2 cellular contexts compared by ENCODE assay signal in genomic region chr11:34613015-34613414, GRCh38.
TF ChIP-seq lines count a peak whose summit lies in the region.

No MANE protein-coding gene starts in this region.

TF ChIP-seq in A549, 52 proteins besides CTCF, POLR2A, EP300 and RAD21:
- TF ChIP-seq FOSB (CRISPR knock-in tag; IDR thresholded peaks at IDR 0.05) (no peak), BHLHE40 (IDR thresholded peaks at IDR 0.05; ENCODE audit: low read depth, low read length) (no peak), HEYL (CRISPR knock-in tag; IDR thresholded peaks at IDR 0.05) (no peak), JUN (IDR thresholded peaks at IDR 0.05) (no peak), NR3C1 (IDR thresholded peaks at IDR 0.05) (no peak), ZSCAN20 (CRISPR knock-in tag; IDR thresholded peaks at IDR 0.05) (no peak), FOSL2 (IDR thresholded peaks at IDR 0.05) (no peak), FOSL2 (CRISPR knock-in tag; IDR thresholded peaks at IDR 0.05) (no peak), CHD2 (IDR thresholded peaks at IDR 0.05; ENCODE audit: low read length, partially characterized antibody) (no peak), HOXB5 (CRISPR knock-in tag; IDR thresholded peaks at IDR 0.05) (no peak), KDM1A (IDR thresholded peaks at IDR 0.05; ENCODE audit: low read depth) (no peak), JUNB (IDR thresholded peaks at IDR 0.05) (no peak)
- TF ChIP-seq, protein P1, sequence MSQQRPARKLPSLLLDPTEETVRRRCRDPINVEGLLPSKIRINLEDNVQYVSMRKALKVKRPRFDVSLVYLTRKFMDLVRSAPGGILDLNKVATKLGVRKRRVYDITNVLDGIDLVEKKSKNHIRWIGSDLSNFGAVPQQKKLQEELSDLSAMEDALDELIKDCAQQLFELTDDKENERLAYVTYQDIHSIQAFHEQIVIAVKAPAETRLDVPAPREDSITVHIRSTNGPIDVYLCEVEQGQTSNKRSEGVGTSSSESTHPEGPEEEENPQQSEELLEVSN (IDR thresholded peaks at IDR 0.05; ENCODE audit: borderline replicate concordance, low read depth), result no peak
- TF ChIP-seq, protein P2, sequence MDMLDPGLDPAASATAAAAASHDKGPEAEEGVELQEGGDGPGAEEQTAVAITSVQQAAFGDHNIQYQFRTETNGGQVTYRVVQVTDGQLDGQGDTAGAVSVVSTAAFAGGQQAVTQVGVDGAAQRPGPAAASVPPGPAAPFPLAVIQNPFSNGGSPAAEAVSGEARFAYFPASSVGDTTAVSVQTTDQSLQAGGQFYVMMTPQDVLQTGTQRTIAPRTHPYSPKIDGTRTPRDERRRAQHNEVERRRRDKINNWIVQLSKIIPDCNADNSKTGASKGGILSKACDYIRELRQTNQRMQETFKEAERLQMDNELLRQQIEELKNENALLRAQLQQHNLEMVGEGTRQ (IDR thresholded peaks at IDR 0.05), result no peak
- TF ChIP-seq, protein P3, sequence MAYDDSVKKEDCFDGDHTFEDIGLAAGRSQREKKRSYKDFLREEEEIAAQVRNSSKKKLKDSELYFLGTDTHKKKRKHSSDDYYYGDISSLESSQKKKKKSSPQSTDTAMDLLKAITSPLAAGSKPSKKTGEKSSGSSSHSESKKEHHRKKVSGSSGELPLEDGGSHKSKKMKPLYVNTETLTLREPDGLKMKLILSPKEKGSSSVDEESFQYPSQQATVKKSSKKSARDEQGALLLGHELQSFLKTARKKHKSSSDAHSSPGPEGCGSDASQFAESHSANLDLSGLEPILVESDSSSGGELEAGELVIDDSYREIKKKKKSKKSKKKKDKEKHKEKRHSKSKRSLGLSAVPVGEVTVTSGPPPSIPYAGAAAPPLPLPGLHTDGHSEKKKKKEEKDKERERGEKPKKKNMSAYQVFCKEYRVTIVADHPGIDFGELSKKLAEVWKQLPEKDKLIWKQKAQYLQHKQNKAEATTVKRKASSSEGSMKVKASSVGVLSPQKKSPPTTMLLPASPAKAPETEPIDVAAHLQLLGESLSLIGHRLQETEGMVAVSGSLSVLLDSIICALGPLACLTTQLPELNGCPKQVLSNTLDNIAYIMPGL (CRISPR knock-in tag; IDR thresholded peaks at IDR 0.05; ENCODE audit: borderline replicate concordance), result no peak
- TF ChIP-seq, protein P4, sequence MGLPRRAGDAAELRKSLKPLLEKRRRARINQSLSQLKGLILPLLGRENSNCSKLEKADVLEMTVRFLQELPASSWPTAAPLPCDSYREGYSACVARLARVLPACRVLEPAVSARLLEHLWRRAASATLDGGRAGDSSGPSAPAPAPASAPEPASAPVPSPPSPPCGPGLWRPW (IDR thresholded peaks at IDR 0.05), result no peak

TF ChIP-seq in GM12878, 131 proteins besides CTCF, POLR2A, EP300 and RAD21:
- TF ChIP-seq MYB (IDR thresholded peaks at IDR 0.05; ENCODE audit: borderline replicate concordance, low read depth, low read length) (no peak), MYC (IDR thresholded peaks at IDR 0.05; ENCODE audit: insufficient read depth, insufficient read length, insufficient replicate concordance, low read length, severe bottlenecking) (no peak), NFIC (IDR thresholded peaks at IDR 0.05; ENCODE audit: low read depth, low read length) (no peak), TAF1 (IDR thresholded peaks at IDR 0.05; ENCODE audit: borderline replicate concordance, low read depth, low read length) (no peak), RELA (IDR thresholded peaks at IDR 0.05; ENCODE audit: borderline replicate concordance, partially characterized antibody) (no peak), POLR2AphosphoS2 (IDR thresholded peaks at IDR 0.05; ENCODE audit: low read depth, low read length) (no peak), PAX8 (IDR thresholded peaks at IDR 0.05) (no peak), ASH2L (IDR thresholded peaks at IDR 0.05; ENCODE audit: borderline replicate concordance, low read depth) (no peak), BHLHE40 (IDR thresholded peaks at IDR 0.05; ENCODE audit: borderline replicate concordance in 1 of 2, low read depth in 2 of 2, low read length in 1 of 2) (no peak), HDGF (IDR thresholded peaks at IDR 0.05) (no peak), ZNF622 (IDR thresholded peaks at IDR 0.05) (no peak), TARDBP (IDR thresholded peaks at IDR 0.05; ENCODE audit: borderline replicate concordance) (no peak), REST (IDR thresholded peaks at IDR 0.05; ENCODE audit: low read depth, low read length) (no peak)
- TF ChIP-seq, protein P5, sequence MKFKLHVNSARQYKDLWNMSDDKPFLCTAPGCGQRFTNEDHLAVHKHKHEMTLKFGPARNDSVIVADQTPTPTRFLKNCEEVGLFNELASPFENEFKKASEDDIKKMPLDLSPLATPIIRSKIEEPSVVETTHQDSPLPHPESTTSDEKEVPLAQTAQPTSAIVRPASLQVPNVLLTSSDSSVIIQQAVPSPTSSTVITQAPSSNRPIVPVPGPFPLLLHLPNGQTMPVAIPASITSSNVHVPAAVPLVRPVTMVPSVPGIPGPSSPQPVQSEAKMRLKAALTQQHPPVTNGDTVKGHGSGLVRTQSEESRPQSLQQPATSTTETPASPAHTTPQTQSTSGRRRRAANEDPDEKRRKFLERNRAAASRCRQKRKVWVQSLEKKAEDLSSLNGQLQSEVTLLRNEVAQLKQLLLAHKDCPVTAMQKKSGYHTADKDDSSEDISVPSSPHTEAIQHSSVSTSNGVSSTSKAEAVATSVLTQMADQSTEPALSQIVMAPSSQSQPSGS (IDR thresholded peaks at IDR 0.05; ENCODE audit: low read length), result no peak
- TF ChIP-seq, protein P6, sequence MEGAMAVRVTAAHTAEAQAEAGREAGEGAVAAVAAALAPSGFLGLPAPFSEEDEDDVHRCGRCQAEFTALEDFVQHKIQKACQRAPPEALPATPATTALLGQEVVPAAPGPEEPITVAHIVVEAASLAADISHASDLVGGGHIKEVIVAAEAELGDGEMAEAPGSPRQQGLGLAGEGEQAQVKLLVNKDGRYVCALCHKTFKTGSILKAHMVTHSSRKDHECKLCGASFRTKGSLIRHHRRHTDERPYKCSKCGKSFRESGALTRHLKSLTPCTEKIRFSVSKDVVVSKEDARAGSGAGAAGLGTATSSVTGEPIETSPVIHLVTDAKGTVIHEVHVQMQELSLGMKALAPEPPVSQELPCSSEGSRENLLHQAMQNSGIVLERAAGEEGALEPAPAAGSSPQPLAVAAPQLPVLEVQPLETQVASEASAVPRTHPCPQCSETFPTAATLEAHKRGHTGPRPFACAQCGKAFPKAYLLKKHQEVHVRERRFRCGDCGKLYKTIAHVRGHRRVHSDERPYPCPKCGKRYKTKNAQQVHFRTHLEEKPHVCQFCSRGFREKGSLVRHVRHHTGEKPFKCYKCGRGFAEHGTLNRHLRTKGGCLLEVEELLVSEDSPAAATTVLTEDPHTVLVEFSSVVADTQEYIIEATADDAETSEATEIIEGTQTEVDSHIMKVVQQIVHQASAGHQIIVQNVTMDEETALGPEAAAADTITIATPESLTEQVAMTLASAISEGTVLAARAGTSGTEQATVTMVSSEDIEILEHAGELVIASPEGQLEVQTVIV (IDR thresholded peaks at IDR 0.05; ENCODE audit: borderline replicate concordance, partially characterized antibody), result no peak
